In the genomic region with DNA sequence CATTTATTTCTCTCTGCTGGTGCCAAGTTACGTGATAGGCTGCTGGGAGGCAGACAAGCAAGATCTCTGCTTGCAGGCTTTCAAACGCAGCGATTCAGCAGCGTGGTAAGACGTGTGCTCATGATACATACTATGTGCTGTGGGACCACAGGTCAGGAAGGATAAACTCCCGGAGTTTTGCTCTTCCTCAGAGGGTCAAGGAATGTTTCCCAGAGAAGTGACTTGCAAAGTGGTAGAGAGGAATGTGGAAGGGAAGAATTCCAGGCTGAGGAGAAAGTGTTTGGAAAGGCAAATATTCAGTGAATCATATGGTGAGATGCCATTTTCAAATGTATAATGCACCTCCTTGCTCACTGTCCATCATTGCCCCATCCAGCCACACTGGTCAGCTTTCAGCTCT, we compare ENCODE assay signal across 2 cellular contexts.
TF ChIP-seq lines count a peak whose summit lies in the region.

No MANE protein-coding gene starts in this region.

TF ChIP-seq in A549, 52 proteins besides CTCF, POLR2A, EP300 and RAD21:
- TF ChIP-seq CHD4 (IDR thresholded peaks at IDR 0.05; ENCODE audit: borderline replicate concordance) (no peak), FOXS1 (CRISPR knock-in tag; IDR thresholded peaks at IDR 0.05) (no peak)

TF ChIP-seq in H1, 55 proteins besides CTCF, POLR2A, EP300 and RAD21:
- TF ChIP-seq TBP (IDR thresholded peaks at IDR 0.05; ENCODE audit: low read depth, low read length) = no peak
- no peak for TF ChIP-seq KDM1A (IDR thresholded peaks at IDR 0.05; ENCODE audit: borderline replicate concordance, low read length)
- TF ChIP-seq, protein P1, sequence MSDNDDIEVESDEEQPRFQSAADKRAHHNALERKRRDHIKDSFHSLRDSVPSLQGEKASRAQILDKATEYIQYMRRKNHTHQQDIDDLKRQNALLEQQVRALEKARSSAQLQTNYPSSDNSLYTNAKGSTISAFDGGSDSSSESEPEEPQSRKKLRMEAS (IDR thresholded peaks at IDR 0.05) = no peak
- 0 out of 4 replicates have a peak, but pooled peaks of 1 of the 2 experiments have one; percentile 31 for TF ChIP-seq SIN3A (conservative IDR thresholded peaks at IDR 0.05 in 1 of 2, IDR thresholded peaks at IDR 0.05 in 1 of 2; ENCODE audit: low read depth in 1 of 2, low read length in 2 of 2)
- 0 out of 2 replicates have a peak, but pooled peaks have one; percentile 9 for TF ChIP-seq YY1 (IDR thresholded peaks at IDR 0.05; ENCODE audit: low read depth, low read length)
- TF ChIP-seq SP1 (IDR thresholded peaks at IDR 0.05; ENCODE audit: low read depth, low read length) = 0 out of 2 replicates have a peak, but pooled peaks have one; percentile 52
- no peak for TF ChIP-seq BCL11A (IDR thresholded peaks at IDR 0.05; ENCODE audit: low read depth in 2 of 2, low read length in 2 of 2)
- peak; percentile 85 for TF ChIP-seq TEAD4 (IDR thresholded peaks at IDR 0.05; ENCODE audit: low read depth, low read length)
